8 cellular contexts compared by ENCODE assay signal in genomic region chr12:1592444-1593231, GRCh38. TPM values are rescaled to one million over a fixed set of nuclear protein-coding genes. Genes with fewer than 3 reads are reported as not detected.
A peak's percentile ranks its signal among the peaks of the same experiment; 100 is the strongest.
DNase-seq lines count a peak whose midpoint lies in the region; ATAC-seq and TF ChIP-seq lines count a peak whose summit lies in the region.

No MANE protein-coding gene starts in this region.

- H3K27me3 ChIP-seq in OCI-LY1 (ENCODE audit: insufficient read depth, low read length): no peaks in the 10 kb centered on the region
- H3K27me3 ChIP-seq in neural progenitor cell: peaks cover 17% of the 10 kb centered on the region
- H3K27me3 ChIP-seq in tibial artery: no peaks in the 10 kb centered on the region

- H3K9me3 Mint-ChIP-seq in activated T-cell treated with anti-CD3 and anti-CD28 coated beads, Interleukin-2, amount 50 U/mL, for 4 hours: no peaks in the 10 kb centered on the region
- no peaks in the 10 kb centered on the region for H3K9me3 Mint-ChIP-seq in neural progenitor cell

- H2AFZ ChIP-seq in OCI-LY1 (ENCODE audit: low read length) (no peak overlapping the region), neural progenitor cell (replicated peaks) (no peak overlapping the region)

- ATAC-seq in GM19395 (IDR thresholded peaks at IDR 0.05; ENCODE audit: unreplicated experiment) (peak; percentile 32), GM19328 (IDR thresholded peaks at IDR 0.05; ENCODE audit: unreplicated experiment) (no peak)
- peak; percentile 34 to 35 for ATAC-seq in activated T-cell treated with anti-CD3 and anti-CD28 coated beads, Interleukin-2, amount 50 U/mL, for 4 hours

- H3K9me3 ChIP-seq in OCI-LY1 (ENCODE audit: low read length) (no peaks in the 10 kb centered on the region), neural progenitor cell (ENCODE audit: low read depth) (no peaks in the 10 kb centered on the region), tibial artery (no peaks in the 10 kb centered on the region)

- DNase-seq in AG08396 (ENCODE audit: low spot score) (peak; percentile 39), fibroblast of gingiva (ENCODE audit: low read depth) (peak; percentile 55), neural progenitor cell (ENCODE audit: low spot score) (peak; percentile 80), tibial artery (no peak)
- peak; percentile 51 for DNase-seq in activated T-cell treated with anti-CD3 and anti-CD28 coated beads, Interleukin-2, amount 50 U/mL, for 4 hours

- H3K4me3 ChIP-seq in OCI-LY1 (ENCODE audit: low read depth, low read length, poor library complexity, severe bottlenecking) (peak overlapping the region; percentile 90), neural progenitor cell (peak overlapping the region; percentile 86), tibial artery (peak overlapping the region; percentile 84 to 96)

- H3K4me1 Mint-ChIP-seq in activated T-cell treated with anti-CD3 and anti-CD28 coated beads, Interleukin-2, amount 50 U/mL, for 4 hours (ENCODE audit: low read depth): peaks cover 69% of the 10 kb centered on the region
- peaks cover 67% of the 10 kb centered on the region for H3K4me1 Mint-ChIP-seq in neural progenitor cell

- no peaks in the 10 kb centered on the region for H3K9me2 ChIP-seq in OCI-LY1 (ENCODE audit: low read depth, low read length)

- H4K20me1 ChIP-seq in OCI-LY1 (ENCODE audit: insufficient read depth, low read length): no peaks in the 10 kb centered on the region; the same call in 1 of the 2 replicates
- H4K20me1 ChIP-seq in neural progenitor cell (ENCODE audit: low read depth): peaks cover 71% of the 10 kb centered on the region

- intact Hi-C loops in tibial artery (cut with DNase I; ENCODE audit: low total_unique reads): loop anchor here (10.0 kb wide), 2 partner anchors 598 to 1028 kb away; partner anchors contain the start of gene ERC1

- H3K27ac Mint-ChIP-seq in neural progenitor cell: peak overlapping the region; percentile 81

- peaks cover 64% of the 10 kb centered on the region for H3K4me1 ChIP-seq in OCI-LY1 (ENCODE audit: insufficient read depth, low read length, severe bottlenecking)
- H3K4me1 ChIP-seq in neural progenitor cell: peaks cover 41% of the 10 kb centered on the region
- peaks cover 0 to 66% (median 33%) of the 10 kb centered on the region in 4 donors for H3K4me1 ChIP-seq in tibial artery

- H3K36me3 ChIP-seq in OCI-LY1 (ENCODE audit: insufficient read depth, low read length) (peaks cover 20% of the 10 kb centered on the region), neural progenitor cell (no peaks in the 10 kb centered on the region), tibial artery (no peaks in the 10 kb centered on the region)

- H3K4me2 ChIP-seq in OCI-LY1 (ENCODE audit: low read length): peak overlapping the region; percentile 96
- H3K4me2 ChIP-seq in neural progenitor cell: peak overlapping the region; percentile 93

- H3K9ac ChIP-seq in OCI-LY1 (ENCODE audit: low read length): peak overlapping the region; percentile 69
- H3K9ac ChIP-seq in neural progenitor cell: peak overlapping the region; percentile 9

- 0 out of 2 replicates have a peak, but pooled peaks have one; percentile 5 for TF ChIP-seq CTCF in OCI-LY1 (IDR thresholded peaks at IDR 0.05; ENCODE audit: low read length)
- TF ChIP-seq CTCF in neural progenitor cell (IDR thresholded peaks at IDR 0.05): peak; percentile 15
- no peak for TF ChIP-seq CTCF in tibial artery (IDR thresholded peaks at IDR 0.05)

- H3K36me3 Mint-ChIP-seq in activated T-cell treated with anti-CD3 and anti-CD28 coated beads, Interleukin-2, amount 50 U/mL, for 4 hours (ENCODE audit: insufficient read depth): peaks cover 11% of the 10 kb centered on the region
- peaks cover 7% of the 10 kb centered on the region for H3K36me3 Mint-ChIP-seq in neural progenitor cell

- H3K4me3 Mint-ChIP-seq in activated T-cell treated with anti-CD3 and anti-CD28 coated beads, Interleukin-2, amount 50 U/mL, for 4 hours: peak overlapping the region; percentile 95
- peak overlapping the region; percentile 88 for H3K4me3 Mint-ChIP-seq in neural progenitor cell

- H3K27ac ChIP-seq in OCI-LY1 (ENCODE audit: low read depth, low read length, poor library complexity, severe bottlenecking): peak overlapping the region; percentile 86
- peak overlapping the region; percentile 7 for H3K27ac ChIP-seq in neural progenitor cell
- H3K27ac ChIP-seq in tibial artery: peak overlapping the region; percentile 89 to 93

- H3F3A ChIP-seq in OCI-LY1 (ENCODE audit: insufficient read depth, low read length): peaks cover 6% of the 10 kb centered on the region; the same call in 1 of the 2 replicates
- peaks cover 73% of the 10 kb centered on the region for H3F3A ChIP-seq in neural progenitor cell (ENCODE audit: low read depth)

- H3K27me3 Mint-ChIP-seq in activated T-cell treated with anti-CD3 and anti-CD28 coated beads, Interleukin-2, amount 50 U/mL, for 4 hours (ENCODE audit: low read depth): no peaks in the 10 kb centered on the region
- peaks cover 8% of the 10 kb centered on the region for H3K27me3 Mint-ChIP-seq in neural progenitor cell (ENCODE audit: insufficient read depth, low read depth)

- peaks cover 37% of the 10 kb centered on the region for H3K79me2 ChIP-seq in OCI-LY1 (ENCODE audit: insufficient read depth, low read length)
- H3K79me2 ChIP-seq in neural progenitor cell (ENCODE audit: low read depth): peaks cover 91% of the 10 kb centered on the region

RNA-seq across cellular contexts. Expression of gene FBXL14, which starts 1.7 kb away (rescaled TPM):
- 10 to 100 TPM; 22.8 to 25.2 (median 23.7) TPM for total RNA-seq in activated T-cell treated with anti-CD3 and anti-CD28 coated beads, Interleukin-2, amount 50 U/mL, for 4 hours
- total RNA-seq in neural progenitor cell (ENCODE audit: low replicate concordance): 27.3 and 64.6 TPM in 2 replicates

RNA-seq across cellular contexts. Expression of gene WNT5B, which starts 36.4 kb away (rescaled TPM):
- total RNA-seq in activated T-cell treated with anti-CD3 and anti-CD28 coated beads, Interleukin-2, amount 50 U/mL, for 4 hours: under 1 TPM in 1 of 3 donors, not detected in 2; 0.13 TPM
- total RNA-seq in neural progenitor cell (ENCODE audit: low replicate concordance): 43.7 and 73.8 TPM in 2 replicates

Comparison
In these comparisons a context has a peak if more than half of its experiments do, and no peak if none do; other contexts are left out.
1. DNase-seq: peak in AG08396 (single experiment), activated T-cell treated with anti-CD3 and anti-CD28 coated beads, Interleukin-2, amount 50 U/mL, for 4 hours (single experiment), fibroblast of gingiva (single experiment) and neural progenitor cell (single experiment); none in tibial artery (0 of 2).
2. H3K27ac ChIP-seq: peak in every context shown above with its lines; median percentile 91 in tibial artery; 86 in OCI-LY1; 7 in neural progenitor cell.
3. CTCF ChIP-seq: peak in OCI-LY1 (single experiment) and neural progenitor cell (single experiment); none in tibial artery (0 of 2).
4. RNA of gene WNT5B, which starts 36.4 kb away (total RNA-seq): 43.7 to 73.8 TPM in neural progenitor cell; 0.13 TPM in activated T-cell treated with anti-CD3 and anti-CD28 coated beads, Interleukin-2, amount 50 U/mL, for 4 hours; every median in the first group is over 10 times any median in the second.
5. Peak in every context shown above with its lines, with median percentiles within 50 percentile points of each other: H3K4me3 ChIP-seq.